Comparison of ENCODE assay signal across 17 cellular contexts in genomic region chr1:83704350-83704749, GRCh38.
"Had no signal": no experiment of that assay in that cellular context is flagged by ENCODE, and none has a peak within 500 bp of the region (broad histone marks: within the 10 kb centered on the region; RNA-seq: fewer than 3 reads in every experiment).

No MANE protein-coding gene starts in this region.

- H3K27me3 Mint-ChIP-seq: activated CD4-positive, alpha-beta memory T cell treated with anti-CD3 and anti-CD28 coated beads for 36 hours; natural killer cell treated with Interleukin-12 subunit alpha and Interleukin-12 subunit beta and Interleukin-15 and Interleukin-18, amount 100 ng/mL, for 72 hours; stimulated activated naive CD8-positive, alpha-beta T cell treated with anti-CD3 and anti-CD28 coated beads, Interleukin-15, Interleukin-2, amounts not matched to agents 100 ng/mL and 50 ng/mL, for 24 hours had no signal

- ATAC-seq: activated T-cell treated with anti-CD3 and anti-CD28 coated beads, Interleukin-2, amount 50 U/mL, for 4 hours; esophagus mucosa; natural killer cell treated with Interleukin-12 subunit alpha and Interleukin-12 subunit beta and Interleukin-15 and Interleukin-18, amount 100 ng/mL, for 72 hours; right lobe of liver had no signal

- H3K27me3 ChIP-seq: right lobe of liver had no signal

- H3K36me3 Mint-ChIP-seq: activated CD4-positive, alpha-beta memory T cell treated with anti-CD3 and anti-CD28 coated beads for 36 hours; natural killer cell treated with Interleukin-12 subunit alpha and Interleukin-12 subunit beta and Interleukin-15 and Interleukin-18, amount 100 ng/mL, for 72 hours had no signal

- H3K9me3 ChIP-seq: prostate gland, right lobe of liver, thoracic aorta had no signal

- H3K9me3 Mint-ChIP-seq: stimulated activated naive CD8-positive, alpha-beta T cell treated with anti-CD3 and anti-CD28 coated beads, Interleukin-15, Interleukin-2, amounts not matched to agents 100 ng/mL and 50 ng/mL, for 24 hours had no signal

- H3K4me3 ChIP-seq: left ventricle myocardium inferior, prostate gland, right lobe of liver, thoracic aorta had no signal

- H3K27ac ChIP-seq: left ventricle myocardium inferior, prostate gland, right lobe of liver, thoracic aorta had no signal

- FAIRE-seq: colon, endometrium, kidney had no signal

- H3K27ac Mint-ChIP-seq: activated CD4-positive, alpha-beta memory T cell treated with anti-CD3 and anti-CD28 coated beads for 36 hours; activated naive CD4-positive, alpha-beta T cell treated with anti-CD3 and anti-CD28 coated beads, Interleukin-2, amount 50 U/mL, for 72 hours; natural killer cell treated with Interleukin-12 subunit alpha and Interleukin-12 subunit beta and Interleukin-15 and Interleukin-18, amount 100 ng/mL, for 72 hours; stimulated activated naive CD8-positive, alpha-beta T cell treated with anti-CD3 and anti-CD28 coated beads, Interleukin-15, Interleukin-2, amounts not matched to agents 100 ng/mL and 50 ng/mL, for 24 hours had no signal

- H3K36me3 ChIP-seq: left ventricle myocardium inferior, prostate gland, right lobe of liver, thoracic aorta had no signal

- DNase-seq: activated CD4-positive, alpha-beta memory T cell treated with anti-CD3 and anti-CD28 coated beads for 36 hours; activated CD4-positive, alpha-beta T cell treated with anti-CD3 and anti-CD28 coated beads for 1 hour; activated gamma-delta T cell; activated T-cell treated with anti-CD3 and anti-CD28 coated beads, Interleukin-2, amount 50 U/mL, for 4 hours; kidney; left ventricle myocardium inferior; right lobe of liver; T-helper 1 cell; T1000 had no signal

- H3K4me1 ChIP-seq: left ventricle myocardium inferior, prostate gland, right lobe of liver had no signal

- H3K4me3 Mint-ChIP-seq: activated CD4-positive, alpha-beta memory T cell treated with anti-CD3 and anti-CD28 coated beads for 36 hours; activated T-cell treated with anti-CD3 and anti-CD28 coated beads, Interleukin-2, amount 50 U/mL, for 4 hours; natural killer cell treated with Interleukin-12 subunit alpha and Interleukin-12 subunit beta and Interleukin-15 and Interleukin-18, amount 100 ng/mL, for 72 hours; stimulated activated naive CD8-positive, alpha-beta T cell treated with anti-CD3 and anti-CD28 coated beads, Interleukin-15, Interleukin-2, amounts not matched to agents 100 ng/mL and 50 ng/mL, for 24 hours had no signal
